Comparison of ENCODE assay signal across 23 cellular contexts in genomic region chr22:40039482-40039881, GRCh38. TPM values are rescaled to one million over a fixed set of nuclear protein-coding genes. Genes with fewer than 3 reads are reported as not detected.
DNase-seq lines count a peak whose midpoint lies in the region; ATAC-seq and TF ChIP-seq lines count a peak whose summit lies in the region.
"Had no signal": no experiment of that assay in that cellular context is flagged by ENCODE, and none has a peak within 500 bp of the region (broad histone marks: within the 10 kb centered on the region; RNA-seq: fewer than 3 reads in every experiment).

No MANE protein-coding gene starts in this region.

- peaks cover 10% of the 10 kb centered on the region for H3K4me1 Mint-ChIP-seq in activated T-cell treated with anti-CD3 and anti-CD28 coated beads, Interleukin-2, amount 50 U/mL, for 4 hours (ENCODE audit: low read depth)
- peaks cover 31% of the 10 kb centered on the region for H3K4me1 Mint-ChIP-seq in chondrocyte (ENCODE audit: low read depth)
- H3K4me1 Mint-ChIP-seq in nephron progenitor cell: peaks cover 42% of the 10 kb centered on the region
- peaks cover 5 to 10% of the 10 kb centered on the region in 2 donors for H3K4me1 Mint-ChIP-seq in stimulated activated naive B cell treated with anti-CD40 and anti-IgM and Interleukin-4, amounts not matched to agents 10 μg/mL and 1 μg/mL and 100 μg/mL, for 72 hours

- WGBS in psoas muscle, 3 donors: 66 to 74% (median 70%) methylated on average over 7 of the region's 7 CpGs

- no peaks in the 10 kb centered on the region for H3K36me3 Mint-ChIP-seq in activated T-cell treated with anti-CD3 and anti-CD28 coated beads, Interleukin-2, amount 50 U/mL, for 4 hours (ENCODE audit: insufficient read depth)
- H3K36me3 Mint-ChIP-seq in chondrocyte (ENCODE audit: low read depth): no peaks in the 10 kb centered on the region
- H3K36me3 Mint-ChIP-seq in nephron progenitor cell (ENCODE audit: low read depth): no peaks in the 10 kb centered on the region
- H3K36me3 Mint-ChIP-seq in stimulated activated naive B cell treated with anti-CD40 and anti-IgM and Interleukin-4, amounts not matched to agents 10 μg/mL and 1 μg/mL and 100 μg/mL, for 72 hours: peaks cover 0 to 2% of the 10 kb centered on the region in 2 donors
- H3K36me3 Mint-ChIP-seq: CD14-positive monocyte had no signal

- H3K27me3 Mint-ChIP-seq in activated T-cell treated with anti-CD3 and anti-CD28 coated beads, Interleukin-2, amount 50 U/mL, for 4 hours (ENCODE audit: low read depth): peaks cover 25% of the 10 kb centered on the region
- H3K27me3 Mint-ChIP-seq in chondrocyte (ENCODE audit: low read depth): peaks cover 19% of the 10 kb centered on the region
- H3K27me3 Mint-ChIP-seq in nephron progenitor cell (ENCODE audit: low read depth, poor library complexity): peaks cover 55% of the 10 kb centered on the region
- H3K27me3 Mint-ChIP-seq in stimulated activated naive B cell treated with anti-CD40 and anti-IgM and Interleukin-4, amounts not matched to agents 10 μg/mL and 1 μg/mL and 100 μg/mL, for 72 hours: peaks cover 11 to 31% of the 10 kb centered on the region in 2 donors

- H3K9me3 ChIP-seq in psoas muscle: no peaks in the 10 kb centered on the region
- H3K9me3 ChIP-seq: MG63 had no signal

- POLR2A ChIA-PET in GM10248 (lab: Yijun Ruan, JAX): no interaction called here

- H3K4me1 ChIP-seq in psoas muscle: peaks cover 23% of the 10 kb centered on the region

- H3K27ac Mint-ChIP-seq in chondrocyte (ENCODE audit: unreplicated experiment) (no peak overlapping the region), nephron progenitor cell (no peak overlapping the region)
- no peak overlapping the region for H3K27ac Mint-ChIP-seq in stimulated activated naive B cell treated with anti-CD40 and anti-IgM and Interleukin-4, amounts not matched to agents 10 μg/mL and 1 μg/mL and 100 μg/mL, for 72 hours

- H3K36me3 ChIP-seq in psoas muscle (ENCODE audit: insufficient read depth in 1 of 2, low read depth in 1 of 2): no peaks in the 10 kb centered on the region
- H3K36me3 ChIP-seq: MG63 had no signal

- ATAC-seq in activated T-cell treated with anti-CD3 and anti-CD28 coated beads, Interleukin-2, amount 50 U/mL, for 4 hours: no peak
- no peak for ATAC-seq in GM18498 (IDR thresholded peaks at IDR 0.05; ENCODE audit: unreplicated experiment)
- no peak for ATAC-seq in stimulated activated naive B cell treated with anti-CD40 and anti-IgM and Interleukin-4, amounts not matched to agents 10 μg/mL and 1 μg/mL and 100 μg/mL, for 72 hours (replicated peaks)
- ATAC-seq in psoas muscle: no peak
- ATAC-seq: SK-N-SH treated with all-trans-retinoic acid at 6 μM for 48 hours had no signal

- no peaks in the 10 kb centered on the region for H3K9me3 Mint-ChIP-seq in activated T-cell treated with anti-CD3 and anti-CD28 coated beads, Interleukin-2, amount 50 U/mL, for 4 hours
- no peaks in the 10 kb centered on the region for H3K9me3 Mint-ChIP-seq in chondrocyte (ENCODE audit: low read depth)
- H3K9me3 Mint-ChIP-seq in nephron progenitor cell: no peaks in the 10 kb centered on the region
- no peaks in the 10 kb centered on the region for H3K9me3 Mint-ChIP-seq in stimulated activated naive B cell treated with anti-CD40 and anti-IgM and Interleukin-4, amounts not matched to agents 10 μg/mL and 1 μg/mL and 100 μg/mL, for 72 hours

- intact Hi-C loops in psoas muscle (cut with DNase I): no loop called here

- CTCF ChIA-PET in GM10248 (lab: Yijun Ruan, JAX): interaction anchor here (0.9 to 21.4 kb wide), 7 partner anchors 16 to 546 kb away, joined by 3 to 419 read pairs (median 4); partner anchors contain the start of genes ATF4 and RPS19BP1

- DNase-seq in activated T-cell treated with anti-CD3 and anti-CD28 coated beads, Interleukin-2, amount 50 U/mL, for 4 hours: no peak
- DNase-seq in activated T-cell treated with anti-CD3 and anti-CD28 coated beads, Interleukin-2, amount 50 U/mL, for 1 hour: no peak
- DNase-seq in chondrocyte (ENCODE audit: low spot score): no peak
- no peak for DNase-seq in nephron progenitor cell
- DNase-seq in stimulated activated naive B cell treated with anti-CD40 and anti-IgM and Interleukin-4, amounts not matched to agents 10 μg/mL and 1 μg/mL and 100 μg/mL, for 72 hours: no peak
- no peak for DNase-seq in psoas muscle
- DNase-seq in GM10248 (ENCODE audit: extremely low spot score): no peak
- DNase-seq: GDM1, IMR-90, Kasumi-1, MG63, NCI-H1436, NCI-H187 treated with DMSO at 0.1 percent for 48 hours, NCI-H2107, NCI-H2227 treated with DMSO at 0.1 percent for 48 hours, NCI-H510A, NCI-H748 treated with DMSO at 0.1 percent for 48 hours, PC-9, SIG-M5 had no signal

- peak overlapping the region; percentile 7 for H3K4me3 Mint-ChIP-seq in activated T-cell treated with anti-CD3 and anti-CD28 coated beads, Interleukin-2, amount 50 U/mL, for 4 hours
- H3K4me3 Mint-ChIP-seq in chondrocyte (ENCODE audit: unreplicated experiment) (peak overlapping the region; percentile 1), nephron progenitor cell (peak overlapping the region; percentile 9)
- H3K4me3 Mint-ChIP-seq in stimulated activated naive B cell treated with anti-CD40 and anti-IgM and Interleukin-4, amounts not matched to agents 10 μg/mL and 1 μg/mL and 100 μg/mL, for 72 hours: no peak overlapping the region
- H3K4me3 Mint-ChIP-seq: CD14-positive monocyte had no signal

- H3K27me3 ChIP-seq in psoas muscle (ENCODE audit: insufficient read depth in 3 of 3, low read length in 2 of 3): no peaks in the 10 kb centered on the region
- H3K27me3 ChIP-seq: MG63 had no signal

- H3K4me3 ChIP-seq in psoas muscle: no peak overlapping the region
- H3K4me3 ChIP-seq: MG63, PC-9 had no signal

- H3K27ac ChIP-seq in psoas muscle: no peak overlapping the region
- H3K27ac ChIP-seq: PC-9 had no signal

- TF ChIP-seq CTCF in chondrocyte (IDR thresholded peaks at IDR 0.05) (no peak), nephron progenitor cell (IDR thresholded peaks at IDR 0.05) (no peak), psoas muscle (IDR thresholded peaks at IDR 0.05) (no peak), GM10248 (IDR thresholded peaks at IDR 0.05; ENCODE audit: control extremely low read depth, extremely low read depth, low read depth, missing control alignments) (no peak)

RNA-seq across cellular contexts. Expression of gene FAM83F, which starts 44.7 kb away (rescaled TPM):
- total RNA-seq in activated T-cell treated with anti-CD3 and anti-CD28 coated beads, Interleukin-2, amount 50 U/mL, for 4 hours: 1 to 10 TPM; 1.4 to 2.1 (median 2.0) TPM
- total RNA-seq in chondrocyte (0.22 TPM in 1 of 3 replicates, not detected in the others), psoas muscle (under 1 TPM in 3 of 4 donors, not detected in 1; 0.04 to 0.10 (median 0.09) TPM)
- polyA plus RNA-seq in psoas muscle: under 1 TPM; under 0.01 to 0.01 (median 0.01) TPM
- total RNA-seq: H4, IMR-90 had no signal
- polyA plus RNA-seq: IMR-90 had no signal

Comparison
In these comparisons a context has a peak if more than half of its experiments do, and no peak if none do; other contexts are left out.
1. H3K4me3 Mint-ChIP-seq: peak in activated T-cell treated with anti-CD3 and anti-CD28 coated beads, Interleukin-2, amount 50 U/mL, for 4 hours (single experiment), chondrocyte (single experiment) and nephron progenitor cell (single experiment); none in stimulated activated naive B cell treated with anti-CD40 and anti-IgM and Interleukin-4, amounts not matched to agents 10 μg/mL and 1 μg/mL and 100 μg/mL, for 72 hours (0 of 2).